ENCODE assay signal across 10 cellular contexts in genomic region chr1:239394107-239394506, GRCh38. TPM values are rescaled to one million over a fixed set of nuclear protein-coding genes. Genes with fewer than 3 reads are reported as not detected.
"Had no signal": no experiment of that assay in that cellular context is flagged by ENCODE, and none has a peak within 500 bp of the region (broad histone marks: within the 10 kb centered on the region; RNA-seq: fewer than 3 reads in every experiment).

No MANE protein-coding gene starts in this region.

- H3K4me3 ChIP-seq: GM23248, GM23338, HAP-1 had no signal

- FAIRE-seq: H1, H54 had no signal

- H3K36me3 ChIP-seq: HAP-1 had no signal

- H3K4me1 ChIP-seq: HAP-1 had no signal

- H3K27ac ChIP-seq: GM23248 had no signal

- H3K9ac ChIP-seq: GM23248 had no signal

- DNase-seq: GM23248, GOT3, H7, H9, HCEC 1CT, HFFc6 had no signal

- H3K4me2 ChIP-seq: GM23338 had no signal

RNA-seq across cellular contexts. Expression of gene CHRM3, which starts 7.7 kb away (rescaled TPM):
- polyA plus RNA-seq: GM23248 had no signal
